Comparison of ENCODE assay signal across 1 cellular context in genomic region chr1:212797681-212798080, GRCh38.
TF ChIP-seq lines count a peak whose summit lies in the region.

No MANE protein-coding gene starts in this region.

TF ChIP-seq in GM12878, 131 proteins besides CTCF, POLR2A, EP300 and RAD21:
- no peak for TF ChIP-seq EZH2 (IDR thresholded peaks at IDR 0.05; ENCODE audit: borderline replicate concordance, control insufficient read depth, low read depth, low read length)
- no peak for TF ChIP-seq ZBTB11 (CRISPR knock-in tag; IDR thresholded peaks at IDR 0.05)
- TF ChIP-seq EGR1 (IDR thresholded peaks at IDR 0.05; ENCODE audit: borderline replicate concordance in 1 of 2, low read depth in 2 of 2, low read length in 2 of 2) = no peak
- TF ChIP-seq MLLT1 (IDR thresholded peaks at IDR 0.05) = no peak
- TF ChIP-seq CBX3 (IDR thresholded peaks at IDR 0.05; ENCODE audit: borderline replicate concordance, low read depth) = no peak
- no peak for TF ChIP-seq BMI1 (IDR thresholded peaks at IDR 0.05; ENCODE audit: borderline replicate concordance)
- TF ChIP-seq CHD4 (IDR thresholded peaks at IDR 0.05) = no peak
- TF ChIP-seq SKIL (IDR thresholded peaks at IDR 0.05; ENCODE audit: low read depth, poor library complexity, severe bottlenecking) = no peak
- TF ChIP-seq PRDM15 (CRISPR knock-in tag; IDR thresholded peaks at IDR 0.05) = no peak
- TF ChIP-seq NR2C1 (IDR thresholded peaks at IDR 0.05) = no peak
- TF ChIP-seq RBBP5 (conservative IDR thresholded peaks at IDR 0.05) = no peak
- no peak for TF ChIP-seq BACH1 (IDR thresholded peaks at IDR 0.05; ENCODE audit: borderline replicate concordance)
- no peak for TF ChIP-seq EED (IDR thresholded peaks at IDR 0.05; ENCODE audit: low read depth)
